8 cellular contexts compared by ENCODE assay signal in the genomic region with DNA sequence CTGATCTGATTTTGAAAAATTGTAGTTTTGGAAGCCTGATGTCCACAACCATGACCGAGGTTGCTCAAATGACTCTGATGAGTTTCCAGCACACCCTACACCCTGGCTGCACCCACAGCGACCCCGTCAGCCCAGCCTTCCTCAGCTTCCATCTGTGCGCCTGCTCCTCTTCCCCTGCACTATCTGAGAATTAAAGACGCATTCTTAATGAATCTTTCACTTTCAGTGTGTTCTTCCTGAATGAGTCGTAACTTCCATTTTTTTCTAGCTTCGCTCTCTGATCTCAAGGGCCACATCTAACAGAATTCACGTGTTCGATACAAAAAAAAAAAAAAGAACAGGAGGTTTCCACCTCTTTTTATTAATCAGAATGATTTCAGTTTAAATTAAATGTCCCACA. TPM values are rescaled to one million over a fixed set of nuclear protein-coding genes. Genes with fewer than 3 reads are reported as not detected.
A peak's percentile ranks its signal among the peaks of the same experiment; 100 is the strongest.
DNase-seq lines count a peak whose midpoint lies in the region; ATAC-seq and TF ChIP-seq lines count a peak whose summit lies in the region.

No MANE protein-coding gene starts in this region.

- peak overlapping the region; percentile 80 for H3K4me3 ChIP-seq in ACC112 (ENCODE audit: low read depth, low read length)
- peak overlapping the region; percentile 46 for H3K4me3 ChIP-seq in fibroblast of villous mesenchyme (ENCODE audit: low read depth, low read length)
- peak overlapping the region in 6 of 7 experiments; percentile 1 to 27 (median 14) for H3K4me3 ChIP-seq in skin epidermis

- H3K27ac ChIP-seq in ACC112 (ENCODE audit: low read depth, low read length): no peak overlapping the region
- peak overlapping the region in 13 of 21 experiments; percentile 0 to 82 (median 55) for H3K27ac ChIP-seq in skin epidermis

- peaks cover 15% of the 10 kb centered on the region for H3K4me1 ChIP-seq in ACC112 (ENCODE audit: control insufficient read depth, insufficient read depth, low read length, unreplicated experiment)

- peak; percentile 59 for ATAC-seq in GM19025 (IDR thresholded peaks at IDR 0.05; ENCODE audit: low read depth, unreplicated experiment)
- ATAC-seq in HG03354 (IDR thresholded peaks at IDR 0.05; ENCODE audit: poor library complexity, severe bottlenecking, unreplicated experiment): peak; percentile 58

- TF ChIP-seq CTCF in fibroblast of villous mesenchyme (IDR thresholded peaks at IDR 0.05; ENCODE audit: insufficient read depth, low read depth, low read length): no peak

- no peaks in the 10 kb centered on the region for H3K36me3 ChIP-seq in ACC112 (ENCODE audit: insufficient read depth, low read length)

- no peaks in the 10 kb centered on the region for H3K27me3 ChIP-seq in ACC112 (ENCODE audit: insufficient read depth, low read length)

- peak overlapping the region; percentile 97 for H2AFZ ChIP-seq in ACC112 (ENCODE audit: low read length, unreplicated experiment)

- H3K79me2 ChIP-seq in ACC112 (ENCODE audit: control insufficient read depth, insufficient read depth, low read length, unreplicated experiment): no peaks in the 10 kb centered on the region

- DNase-seq in activated CD4-positive, alpha-beta T cell treated with anti-CD3 and anti-CD28 coated beads, Interleukin-2, amount 50 U/mL, for 1 hour: peak; percentile 25
- DNase-seq in fibroblast of villous mesenchyme (ENCODE audit: low read depth) (peak; percentile 36), cerebellar nuclear complex (lab: John Stamatoyannopoulos, UW) (no peak)
- no peak for DNase-seq in NK-92 treated with Interleukin-12 subunit alpha and Interleukin-12 subunit beta, amount 100 ng/mL, for 24 hours (lab: John Stamatoyannopoulos, UW)

RNA-seq across cellular contexts. Expression of a gene that starts 21.3 kb away (rescaled TPM):
- 24.5 and 26.3 TPM in 2 replicates for total RNA-seq in fibroblast of villous mesenchyme

Comparison
In these comparisons a context has a peak if more than half of its experiments do, and no peak if none do; other contexts are left out.
1. H3K4me3 ChIP-seq: peak in every context shown above with its lines; median percentile 80 in ACC112; 46 in fibroblast of villous mesenchyme; 14 in skin epidermis.
2. DNase-seq: peak in activated CD4-positive, alpha-beta T cell treated with anti-CD3 and anti-CD28 coated beads, Interleukin-2, amount 50 U/mL, for 1 hour (single experiment) and fibroblast of villous mesenchyme (single experiment); none in NK-92 treated with Interleukin-12 subunit alpha and Interleukin-12 subunit beta, amount 100 ng/mL, for 24 hours (single experiment) and cerebellar nuclear complex (0 of 2).